8 cellular contexts compared by ENCODE assay signal in the genomic region with DNA sequence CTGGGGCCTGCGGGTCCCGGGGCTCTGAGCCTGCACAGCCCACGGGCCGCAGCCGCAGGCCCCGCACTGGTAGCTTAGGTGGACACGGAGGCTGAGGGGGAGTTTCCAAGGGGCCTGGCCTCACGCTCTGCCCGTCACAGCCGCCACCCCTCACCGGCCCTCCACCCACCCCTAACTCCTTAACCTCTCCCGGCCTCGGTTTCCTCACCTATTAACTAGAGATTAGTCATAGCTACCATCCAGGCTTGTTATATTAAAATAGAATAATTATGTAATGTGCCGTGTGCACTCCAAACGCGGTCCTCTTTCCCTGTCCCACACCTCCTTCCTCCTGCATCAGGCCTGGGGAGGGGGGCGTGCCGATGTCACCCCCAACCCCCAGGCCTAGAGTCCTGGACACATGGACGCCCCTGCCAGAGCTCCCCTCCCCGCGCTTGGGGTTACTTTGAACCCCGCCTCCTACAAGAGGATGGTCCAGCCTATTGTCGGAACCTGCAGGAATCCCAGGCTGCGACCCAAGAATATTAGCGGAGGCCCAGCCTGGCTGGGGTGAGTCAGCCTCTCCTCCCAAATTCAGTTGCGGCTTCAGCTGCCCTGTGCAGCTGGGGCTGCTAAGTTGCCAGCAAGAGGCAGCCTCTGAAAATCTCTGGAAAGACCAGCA. TPM values are rescaled to one million over a fixed set of nuclear protein-coding genes. Genes with fewer than 3 reads are reported as not detected.
DNase-seq lines count a peak whose midpoint lies in the region; ATAC-seq lines count a peak whose summit lies in the region.

No MANE protein-coding gene starts in this region.

- peak overlapping the region; percentile 92 for H3K27ac Mint-ChIP-seq in activated CD4-positive, alpha-beta memory T cell treated with anti-CD3 and anti-CD28 coated beads for 36 hours

- POLR2A ChIA-PET in activated CD4-positive, alpha-beta memory T cell treated with anti-CD3 and anti-CD28 coated beads for 36 hours (lab: Charles Lee): interaction anchor here (1.1 to 2.3 kb wide), 2 partner anchors 19 to 37 kb away, joined by 3 to 10 read pairs; no protein-coding TSS in a partner anchor

- H3K36me3 Mint-ChIP-seq in activated CD4-positive, alpha-beta memory T cell treated with anti-CD3 and anti-CD28 coated beads for 36 hours: no peaks in the 10 kb centered on the region

- ATAC-seq in HG02623 (IDR thresholded peaks at IDR 0.05; ENCODE audit: unreplicated experiment): no peak

- intact Hi-C loops in activated CD4-positive, alpha-beta memory T cell treated with anti-CD3 and anti-CD28 coated beads for 36 hours (cut with micrococcal nuclease): loop anchor here (5.0 kb wide), 2 partner anchors 50 to 90 kb away; no protein-coding TSS in a partner anchor
- intact Hi-C loops in posterior vena cava (cut with DNase I): no loop called here

- DNase-seq in HT1080 (ENCODE audit: low read depth) (peak; percentile 87), glomerular visceral epithelial cell (ENCODE audit: extremely low spot score) (peak; percentile 88), posterior vena cava (ENCODE audit: low spot score) (peak; percentile 94), NCI-H2196 treated with DMSO at 0.1 percent for 48 hours (lab: John Stamatoyannopoulos, UW; ENCODE audit: unreplicated experiment) (no peak), NCI-H446 treated with DMSO at 0.1 percent for 48 hours (lab: John Stamatoyannopoulos, UW) (no peak), NCI-H1694 (lab: John Stamatoyannopoulos, UW) (no peak)
- DNase-seq in activated CD4-positive, alpha-beta memory T cell treated with anti-CD3 and anti-CD28 coated beads for 36 hours: no peak

- CTCF ChIA-PET in activated CD4-positive, alpha-beta memory T cell treated with anti-CD3 and anti-CD28 coated beads for 36 hours (lab: Charles Lee): interaction anchor here (0.6 to 1.6 kb wide), 3 partner anchors 52 to 80 kb away, joined by 3 to 4 read pairs (median 3); no protein-coding TSS in a partner anchor

- peaks cover 1% of the 10 kb centered on the region for H3K27me3 Mint-ChIP-seq in activated CD4-positive, alpha-beta memory T cell treated with anti-CD3 and anti-CD28 coated beads for 36 hours

- no peaks in the 10 kb centered on the region for H3K9me3 Mint-ChIP-seq in activated CD4-positive, alpha-beta memory T cell treated with anti-CD3 and anti-CD28 coated beads for 36 hours

- H3K4me3 Mint-ChIP-seq in activated CD4-positive, alpha-beta memory T cell treated with anti-CD3 and anti-CD28 coated beads for 36 hours: peak overlapping the region; percentile 69

- H3K4me1 Mint-ChIP-seq in activated CD4-positive, alpha-beta memory T cell treated with anti-CD3 and anti-CD28 coated beads for 36 hours (ENCODE audit: low read depth): peaks cover 76% of the 10 kb centered on the region

RNA-seq across cellular contexts. Expression of a gene that starts 17.3 kb away (rescaled TPM):
- 22.9 and 27.4 TPM in 2 replicates for total RNA-seq in HT1080 (2014; rRNA removed; shearing (Covaris generic))
- polyA plus RNA-seq in HT1080 (2015; cell fraction: cytosol; rRNA removed): 17.3 and 19.7 TPM in 2 replicates
- polyA plus RNA-seq in HT1080 (2015; cell fraction: nucleus; rRNA removed): 22.0 and 24.1 TPM in 2 replicates
- total RNA-seq in activated CD4-positive, alpha-beta memory T cell treated with anti-CD3 and anti-CD28 coated beads for 36 hours: 100 to 1,000 TPM; 162 to 167 TPM
- total RNA-seq in posterior vena cava: 10 to 100 TPM; 47.4 to 85.2 TPM

RNA-seq across cellular contexts. Expression of a gene that starts 35.9 kb away (rescaled TPM):
- 27.6 and 38.0 TPM in 2 replicates for total RNA-seq in HT1080 (2014; rRNA removed; shearing (Covaris generic))
- polyA plus RNA-seq in HT1080 (2015; cell fraction: cytosol; rRNA removed): 25.5 and 33.9 TPM in 2 replicates
- 123 and 124 TPM in 2 replicates for polyA plus RNA-seq in HT1080 (2015; cell fraction: nucleus; rRNA removed)
- total RNA-seq in activated CD4-positive, alpha-beta memory T cell treated with anti-CD3 and anti-CD28 coated beads for 36 hours: 10 to 100 TPM; 75.8 to 78.1 TPM
- total RNA-seq in posterior vena cava: 10 to 100 TPM; 33.6 to 33.7 TPM

Comparison
In these comparisons a context has a peak if more than half of its experiments do, and no peak if none do; other contexts are left out.
1. DNase-seq: peak in HT1080 (single experiment), glomerular visceral epithelial cell (single experiment) and posterior vena cava (single experiment); none in activated CD4-positive, alpha-beta memory T cell treated with anti-CD3 and anti-CD28 coated beads for 36 hours (single experiment), NCI-H2196 treated with DMSO at 0.1 percent for 48 hours (single experiment), NCI-H446 treated with DMSO at 0.1 percent for 48 hours (single experiment) and NCI-H1694 (single experiment).